Comparison of ENCODE assay signal across 9 cellular contexts in the genomic region with DNA sequence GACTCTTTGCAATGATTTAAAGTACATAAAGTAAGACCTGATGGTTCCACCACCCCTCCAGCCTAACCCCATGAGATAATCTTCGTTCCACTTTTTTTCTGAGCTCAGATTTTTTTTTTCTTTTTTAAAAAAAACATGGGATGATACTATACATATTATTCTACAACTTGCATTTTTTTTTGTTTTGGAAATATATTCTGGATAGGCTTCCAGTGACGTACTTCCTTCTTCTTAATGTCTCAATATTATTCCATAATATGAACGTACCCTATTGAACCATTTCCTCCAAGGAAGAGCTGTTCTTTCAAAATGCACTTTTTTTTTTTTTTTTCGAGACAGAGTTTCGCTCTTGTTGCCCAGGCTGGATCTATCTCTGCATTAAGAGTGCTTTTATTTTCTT. TPM values are rescaled to one million over a fixed set of nuclear protein-coding genes. Genes with fewer than 3 reads are reported as not detected.
DNase-seq lines count a peak whose midpoint lies in the region; FAIRE-seq and TF ChIP-seq lines count a peak whose summit lies in the region.
"Had no signal": no experiment of that assay in that cellular context is flagged by ENCODE, and none has a peak within 500 bp of the region (broad histone marks: within the 10 kb centered on the region; RNA-seq: fewer than 3 reads in every experiment).

No MANE protein-coding gene starts in this region.

- FAIRE-seq in urothelium cell line (lab: Jason Lieb, UNC) (no peak), RCC 7860 (lab: Jason Lieb, UNC) (no peak)

- no peak for DNase-seq in AG10803 (ENCODE audit: low read depth)
- DNase-seq in GM20000 (ENCODE audit: low spot score), result no peak
- DNase-seq in urothelium cell line (ENCODE audit: low spot score), result no peak
- no peak for DNase-seq in RCC 7860 (ENCODE audit: low spot score)
- DNase-seq in DMS53 treated with DMSO at 0.1 percent for 48 hours (lab: John Stamatoyannopoulos, UW; ENCODE audit: unreplicated experiment), result no peak
- DNase-seq: ovary had no signal

- H3K4me1 Mint-ChIP-seq in brain, result peaks cover 58% of the 10 kb centered on the region

- no peak overlapping the region for H3K27ac ChIP-seq in HUES64 (ENCODE audit: low read depth, low read length)
- H3K27ac ChIP-seq: ovary had no signal

- no peak for TF ChIP-seq CTCF in AG10803 (conservative IDR thresholded peaks at IDR 0.05; ENCODE audit: low read length)
- no peak for TF ChIP-seq CTCF in brain (conservative IDR thresholded peaks at IDR 0.05)
- TF ChIP-seq CTCF in GM20000 (IDR thresholded peaks at IDR 0.05; ENCODE audit: extremely low read depth, missing control alignments), result no peak

- H3K9me3 Mint-ChIP-seq in brain, result no peaks in the 10 kb centered on the region

- H3K4me3 ChIP-seq in AG10803 (ENCODE audit: low read length) (peak overlapping the region; percentile 92), HUES64 (ENCODE audit: low read length) (peak overlapping the region; percentile 75), mucosa of stomach (ENCODE audit: low read length) (peak overlapping the region; percentile 94)

- WGBS in HUES64, result 95% methylated on average over 4 of the region's 5 CpGs

- H3K27me3 ChIP-seq in HUES64 (ENCODE audit: insufficient read depth, low read length) (peaks cover 16% of the 10 kb centered on the region), mucosa of stomach (ENCODE audit: control insufficient read depth, insufficient read depth, low read length) (no peaks in the 10 kb centered on the region)
- H3K27me3 ChIP-seq: ovary had no signal

- peak overlapping the region; percentile 89 to 97 (median 96) for H3K4me3 Mint-ChIP-seq in brain

- H3K27ac Mint-ChIP-seq in brain, result peak overlapping the region in 2 of 5 experiments; percentile 81 to 93

- H3K36me3 Mint-ChIP-seq in brain, result no peaks in the 10 kb centered on the region

- H3K27me3 Mint-ChIP-seq in brain, result peaks cover 21% of the 10 kb centered on the region

- no peak overlapping the region for H3K9ac ChIP-seq in HUES64 (ENCODE audit: low read depth, low read length)
- H3K9ac ChIP-seq in mucosa of stomach (ENCODE audit: low read length), result peak overlapping the region; percentile 94

- no peaks in the 10 kb centered on the region for H3K36me3 ChIP-seq in HUES64 (ENCODE audit: insufficient read depth, low read length)
- H3K36me3 ChIP-seq in mucosa of stomach (ENCODE audit: control insufficient read depth, insufficient read depth, low read length), result no peaks in the 10 kb centered on the region
- H3K36me3 ChIP-seq: ovary had no signal

- peaks cover 14% of the 10 kb centered on the region; the same call in 1 of the 2 replicates for H3K4me1 ChIP-seq in HUES64 (ENCODE audit: insufficient read depth, low read length)
- H3K4me1 ChIP-seq in mucosa of stomach (ENCODE audit: control insufficient read depth, insufficient read depth, low read length), result peaks cover 19% of the 10 kb centered on the region

- H3K9me3 ChIP-seq in HUES64 (ENCODE audit: insufficient read depth, low read depth, low read length) (no peaks in the 10 kb centered on the region), mucosa of stomach (ENCODE audit: control insufficient read depth, low read length) (no peaks in the 10 kb centered on the region)
- H3K9me3 ChIP-seq: ovary had no signal

RNA-seq across cellular contexts. Expression of a gene that starts 1.6 kb away (rescaled TPM):
- 6.8 TPM for polyA plus RNA-seq in HUES64 (2013, experiment 1 of 2)
- polyA plus RNA-seq in HUES64 (2013, experiment 2 of 2), result 8.1 TPM
- 2.6 TPM for polyA plus RNA-seq in brain (ENCODE audit: insufficient read depth, low read depth, low replicate concordance)
